In genomic region chr12:90999946-91000345, GRCh38 we compare ENCODE assay signal across 1 cellular context.
TF ChIP-seq lines count a peak whose summit lies in the region.

No MANE protein-coding gene starts in this region.

TF ChIP-seq in SK-N-SH treated with all-trans-retinoic acid at 6 μM for 48 hours, 23 proteins besides CTCF, POLR2A, EP300 and RAD21 (continued from another document):
- TF ChIP-seq GLIS3 (CRISPR knock-in tag; IDR thresholded peaks at IDR 0.05) (no peak), BACH2 (CRISPR knock-in tag; IDR thresholded peaks at IDR 0.05; ENCODE audit: borderline replicate concordance) (no peak), ZFP3 (CRISPR knock-in tag; IDR thresholded peaks at IDR 0.05) (no peak)
